25 cellular contexts compared by ENCODE assay signal in the genomic region with DNA sequence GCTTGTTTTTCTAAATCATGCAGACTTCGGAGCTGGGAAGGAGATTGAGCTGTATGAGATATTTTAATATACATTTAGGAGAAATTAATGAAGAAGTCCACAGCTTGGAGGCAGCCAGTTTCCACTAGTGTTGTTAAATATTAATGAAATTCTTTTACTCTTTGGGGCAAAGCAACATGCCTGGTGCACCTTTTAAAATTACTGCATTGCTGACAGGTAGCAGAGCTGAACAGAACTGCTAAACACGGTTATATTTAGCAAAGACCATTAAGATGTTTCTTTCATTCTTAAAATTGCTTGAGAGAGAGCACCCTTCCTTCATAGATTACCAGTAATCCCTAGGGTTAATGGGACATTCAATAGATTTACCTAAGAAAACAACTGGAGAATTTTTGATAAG.
"Had no signal": no experiment of that assay in that cellular context is flagged by ENCODE, and none has a peak within 500 bp of the region (broad histone marks: within the 10 kb centered on the region; RNA-seq: fewer than 3 reads in every experiment).

No MANE protein-coding gene starts in this region.

- FAIRE-seq: islet of Langerhans, small intestine had no signal

- DNase-seq: glutamatergic neuron; heart left ventricle; hypothalamus; immature natural killer cell; lower lobe of right lung; mammary epithelial cell; mesendoderm; naive B cell; natural killer cell; ovary; retina; right cardiac atrium; sigmoid colon; small intestine; spleen; stimulated activated CD4-positive, alpha-beta T cell treated with anti-CD3 and anti-CD28 coated beads, Interleukin-4, amount 100 ng/mL, for 24 hours; stimulated activated naive CD4-positive, alpha-beta T cell; uterus had no signal

- H3K27me3 ChIP-seq: heart left ventricle, ovary, sigmoid colon, spleen, tibial nerve, uterus had no signal

- H3K27ac ChIP-seq: heart left ventricle, lower lobe of right lung, ovary, sigmoid colon, spleen, tibial nerve, uterus had no signal

- H3K4me1 Mint-ChIP-seq: immature natural killer cell; mesothelial cell of epicardium; naive B cell; natural killer cell; stimulated activated effector memory CD8-positive, alpha-beta T cell treated with anti-CD3 and anti-CD28 coated beads, Interleukin-12 subunit alpha, Interleukin-12 subunit beta, amount 100 ng/mL, for 72 hours had no signal

- H3K27me3 Mint-ChIP-seq: naive B cell; progenitor cell of endocrine pancreas; stimulated activated naive CD8-positive, alpha-beta T cell treated with anti-CD3 and anti-CD28 coated beads, Interleukin-15, Interleukin-2, amounts not matched to agents 100 ng/mL and 50 ng/mL, for 24 hours; type B pancreatic cell had no signal

- H3K9me3 Mint-ChIP-seq: mesothelial cell of epicardium; stimulated activated naive CD8-positive, alpha-beta T cell treated with anti-CD3 and anti-CD28 coated beads, Interleukin-15, Interleukin-2, amounts not matched to agents 100 ng/mL and 50 ng/mL, for 24 hours; type B pancreatic cell had no signal

- H3K4me3 ChIP-seq: heart left ventricle, lower lobe of right lung, ovary, sigmoid colon, spleen, tibial nerve, uterus had no signal

- H3K36me3 Mint-ChIP-seq: immature natural killer cell; mesothelial cell of epicardium; naive B cell; natural killer cell; stimulated activated effector memory CD8-positive, alpha-beta T cell treated with anti-CD3 and anti-CD28 coated beads, Interleukin-12 subunit alpha, Interleukin-12 subunit beta, amount 100 ng/mL, for 72 hours; type B pancreatic cell had no signal

- H3K27ac Mint-ChIP-seq: immature natural killer cell; mesothelial cell of epicardium; naive B cell; natural killer cell; progenitor cell of endocrine pancreas; stimulated activated effector memory CD8-positive, alpha-beta T cell treated with anti-CD3 and anti-CD28 coated beads, Interleukin-12 subunit alpha, Interleukin-12 subunit beta, amount 100 ng/mL, for 72 hours; stimulated activated naive CD8-positive, alpha-beta T cell treated with anti-CD3 and anti-CD28 coated beads, Interleukin-15, Interleukin-2, amounts not matched to agents 100 ng/mL and 50 ng/mL, for 24 hours; type B pancreatic cell had no signal

- H3K4me3 Mint-ChIP-seq: immature natural killer cell; mesothelial cell of epicardium; naive B cell; natural killer cell; stimulated activated effector memory CD8-positive, alpha-beta T cell treated with anti-CD3 and anti-CD28 coated beads, Interleukin-12 subunit alpha, Interleukin-12 subunit beta, amount 100 ng/mL, for 72 hours; stimulated activated naive CD8-positive, alpha-beta T cell treated with anti-CD3 and anti-CD28 coated beads, Interleukin-15, Interleukin-2, amounts not matched to agents 100 ng/mL and 50 ng/mL, for 24 hours; type B pancreatic cell had no signal
